In genomic region chr2:203605302-203605701, GRCh38 we compare ENCODE assay signal across 29 cellular contexts.
DNase-seq lines count a peak whose midpoint lies in the region; ATAC-seq and TF ChIP-seq lines count a peak whose summit lies in the region.
"Had no signal": no experiment of that assay in that cellular context is flagged by ENCODE, and none has a peak within 500 bp of the region (broad histone marks: within the 10 kb centered on the region; RNA-seq: fewer than 3 reads in every experiment).

No MANE protein-coding gene starts in this region.

- H3K36me3 ChIP-seq in colonic mucosa (no peaks in the 10 kb centered on the region), gastroesophageal sphincter (no peaks in the 10 kb centered on the region), mucosa of descending colon (ENCODE audit: low read depth) (no peaks in the 10 kb centered on the region), tibial nerve (no peaks in the 10 kb centered on the region)
- H3K36me3 ChIP-seq: ovary, upper lobe of right lung had no signal

- peaks cover under 1% of the 10 kb centered on the region for H3K27me3 Mint-ChIP-seq in activated CD4-positive, alpha-beta memory T cell treated with anti-CD3 and anti-CD28 coated beads for 36 hours
- H3K27me3 Mint-ChIP-seq: activated CD8-positive, alpha-beta T cell treated with anti-CD3 and anti-CD28 coated beads for 36 hours; central memory CD8-positive, alpha-beta T cell had no signal

- TF ChIP-seq EP300 in gastroesophageal sphincter (IDR thresholded peaks at IDR 0.05) (no peak), tibial nerve (IDR thresholded peaks at IDR 0.05) (peak in 1 of 2 donors; percentile 13)

- no peaks in the 10 kb centered on the region for H3K36me3 Mint-ChIP-seq in activated CD4-positive, alpha-beta memory T cell treated with anti-CD3 and anti-CD28 coated beads for 36 hours
- H3K36me3 Mint-ChIP-seq: activated naive CD8-positive, alpha-beta T cell treated with anti-CD3 and anti-CD28 coated beads, Interleukin-2, amount 10 ng/mL, durations not matched to agents 7 days and 5 days; natural killer cell treated with Interleukin-12 subunit alpha and Interleukin-12 subunit beta and Interleukin-15 and Interleukin-18, amount 100 ng/mL, for 72 hours; stimulated activated effector memory CD8-positive, alpha-beta T cell treated with anti-CD3 and anti-CD28 coated beads, Interleukin-12 subunit alpha, Interleukin-12 subunit beta, amount 100 ng/mL, for 72 hours had no signal

- no peaks in the 10 kb centered on the region for H3K4me1 Mint-ChIP-seq in activated CD4-positive, alpha-beta memory T cell treated with anti-CD3 and anti-CD28 coated beads for 36 hours (ENCODE audit: low read depth)
- H3K4me1 Mint-ChIP-seq: activated naive CD8-positive, alpha-beta T cell treated with anti-CD3 and anti-CD28 coated beads, Interleukin-2, amount 10 ng/mL, durations not matched to agents 7 days and 5 days; central memory CD8-positive, alpha-beta T cell; stimulated activated effector memory CD8-positive, alpha-beta T cell treated with anti-CD3 and anti-CD28 coated beads, Interleukin-12 subunit alpha, Interleukin-12 subunit beta, amount 100 ng/mL, for 72 hours had no signal

- no peak overlapping the region for H3K9ac ChIP-seq in colonic mucosa (ENCODE audit: low read depth in 2 of 2, low read length in 2 of 2)

- no peaks in the 10 kb centered on the region for H3K27me3 ChIP-seq in colonic mucosa
- no peaks in the 10 kb centered on the region for H3K27me3 ChIP-seq in gastroesophageal sphincter
- H3K27me3 ChIP-seq in tibial nerve = no peaks in the 10 kb centered on the region
- H3K27me3 ChIP-seq: ovary, upper lobe of right lung had no signal

- H3K27ac ChIP-seq in colonic mucosa (peak overlapping the region; percentile 3), gastroesophageal sphincter (peak overlapping the region in 1 of 4 donors; percentile 36), tibial nerve (no peak overlapping the region)
- H3K27ac ChIP-seq: ovary, RWPE1, SK-N-MC, upper lobe of right lung had no signal

- TF ChIP-seq CTCF in colonic mucosa (IDR thresholded peaks at IDR 0.05) = no peak
- no peak for TF ChIP-seq CTCF in gastroesophageal sphincter (IDR thresholded peaks at IDR 0.05)
- TF ChIP-seq CTCF in mucosa of descending colon (IDR thresholded peaks at IDR 0.05) = no peak
- no peak for TF ChIP-seq CTCF in tibial nerve (IDR thresholded peaks at IDR 0.05)

- H3K4me1 ChIP-seq in colonic mucosa (no peaks in the 10 kb centered on the region), gastroesophageal sphincter (peaks cover 0 to 10% (median 0%) of the 10 kb centered on the region in 3 donors), mucosa of descending colon (ENCODE audit: low read depth) (peaks cover 12% of the 10 kb centered on the region), tibial nerve (peaks cover 0 to 14% (median 0%) of the 10 kb centered on the region in 4 donors)

- no peak for TF ChIP-seq POLR2A in gastroesophageal sphincter (IDR thresholded peaks at IDR 0.05)
- no peak for TF ChIP-seq POLR2A in tibial nerve (IDR thresholded peaks at IDR 0.05)

- peak; percentile 43 for DNase-seq in HuH-7 (ENCODE audit: low spot score)
- DNase-seq in colonic mucosa = peak; percentile 47
- peak in 1 of 3 donors; percentile 54 for DNase-seq in mucosa of descending colon
- DNase-seq in tibial nerve (ENCODE audit: low spot score in 2 of 2) = no peak
- no peak for DNase-seq in activated CD4-positive, alpha-beta memory T cell treated with anti-CD3 and anti-CD28 coated beads for 36 hours
- DNase-seq in Kasumi-1 (lab: John Stamatoyannopoulos, UW) = no peak
- DNase-seq in C1 segment of cervical spinal cord (lab: John Stamatoyannopoulos, UW) = no peak
- DNase-seq: ACHN; activated CD4-positive, CD25-positive, alpha-beta regulatory T cell treated with anti-CD3 and anti-CD28 coated beads, Interleukin-2, amount 50 U/mL, for 72 hours; activated CD8-positive, alpha-beta T cell treated with anti-CD3 and anti-CD28 coated beads for 36 hours; activated naive CD8-positive, alpha-beta T cell treated with anti-CD3 and anti-CD28 coated beads, Interleukin-2, amount 10 ng/mL, durations not matched to agents 7 days and 5 days; COR-L47; DMS79; GDM1; H9; KBM-7; NCI-H1417; NCI-H2029 treated with DMSO at 0.1 percent for 48 hours; NCI-H2227 treated with DMSO at 0.1 percent for 48 hours; ovary; stimulated activated CD4-positive, alpha-beta T cell treated with anti-CD3 and anti-CD28 coated beads, Interleukin-4, amount 100 ng/mL, for 24 hours; upper lobe of right lung had no signal

- no peak overlapping the region for H3K4me3 Mint-ChIP-seq in activated CD4-positive, alpha-beta memory T cell treated with anti-CD3 and anti-CD28 coated beads for 36 hours
- H3K4me3 Mint-ChIP-seq: activated CD8-positive, alpha-beta T cell treated with anti-CD3 and anti-CD28 coated beads for 36 hours; activated naive CD8-positive, alpha-beta T cell treated with anti-CD3 and anti-CD28 coated beads, Interleukin-2, amount 10 ng/mL, durations not matched to agents 7 days and 5 days; central memory CD8-positive, alpha-beta T cell; H9; natural killer cell treated with Interleukin-12 subunit alpha and Interleukin-12 subunit beta and Interleukin-15 and Interleukin-18, amount 100 ng/mL, for 72 hours; stimulated activated effector memory CD8-positive, alpha-beta T cell treated with anti-CD3 and anti-CD28 coated beads, Interleukin-12 subunit alpha, Interleukin-12 subunit beta, amount 100 ng/mL, for 72 hours; T-helper 1 cell treated with Interleukin-12 subunit alpha and Interleukin-12 subunit beta and Interleukin-4 antibody, amounts not matched to agents 30 μg/mL and 1 μg/mL, for 36 hours had no signal

- no peaks in the 10 kb centered on the region for H3K9me3 ChIP-seq in colonic mucosa
- no peaks in the 10 kb centered on the region for H3K9me3 ChIP-seq in gastroesophageal sphincter
- H3K9me3 ChIP-seq in mucosa of descending colon = no peaks in the 10 kb centered on the region
- H3K9me3 ChIP-seq in tibial nerve = no peaks in the 10 kb centered on the region
- H3K9me3 ChIP-seq: ovary, upper lobe of right lung had no signal

- no peak overlapping the region for H3K27ac Mint-ChIP-seq in activated CD4-positive, alpha-beta memory T cell treated with anti-CD3 and anti-CD28 coated beads for 36 hours
- H3K27ac Mint-ChIP-seq: activated CD8-positive, alpha-beta T cell treated with anti-CD3 and anti-CD28 coated beads for 36 hours; activated naive CD8-positive, alpha-beta T cell treated with anti-CD3 and anti-CD28 coated beads, Interleukin-2, amount 10 ng/mL, durations not matched to agents 7 days and 5 days; H9; natural killer cell treated with Interleukin-12 subunit alpha and Interleukin-12 subunit beta and Interleukin-15 and Interleukin-18, amount 100 ng/mL, for 72 hours; stimulated activated effector memory CD8-positive, alpha-beta T cell treated with anti-CD3 and anti-CD28 coated beads, Interleukin-12 subunit alpha, Interleukin-12 subunit beta, amount 100 ng/mL, for 72 hours; T-helper 1 cell treated with Interleukin-12 subunit alpha and Interleukin-12 subunit beta and Interleukin-4 antibody, amounts not matched to agents 30 μg/mL and 1 μg/mL, for 36 hours had no signal

- CTCF ChIA-PET in activated CD4-positive, alpha-beta memory T cell treated with anti-CD3 and anti-CD28 coated beads for 36 hours (lab: Charles Lee) = no interaction called here

- intact Hi-C loops in colonic mucosa (cut with DNase I) = no loop called here
- intact Hi-C loops in mucosa of descending colon (cut with DNase I, micrococcal nuclease) = no loop called here
- intact Hi-C loops in activated CD4-positive, alpha-beta memory T cell treated with anti-CD3 and anti-CD28 coated beads for 36 hours (cut with micrococcal nuclease) = no loop called here

- H3K9me3 Mint-ChIP-seq in activated CD4-positive, alpha-beta memory T cell treated with anti-CD3 and anti-CD28 coated beads for 36 hours = no peaks in the 10 kb centered on the region
- H3K9me3 Mint-ChIP-seq: activated CD8-positive, alpha-beta T cell treated with anti-CD3 and anti-CD28 coated beads for 36 hours; activated naive CD8-positive, alpha-beta T cell treated with anti-CD3 and anti-CD28 coated beads, Interleukin-2, amount 10 ng/mL, durations not matched to agents 7 days and 5 days; central memory CD8-positive, alpha-beta T cell; H9; natural killer cell treated with Interleukin-12 subunit alpha and Interleukin-12 subunit beta and Interleukin-15 and Interleukin-18, amount 100 ng/mL, for 72 hours; stimulated activated effector memory CD8-positive, alpha-beta T cell treated with anti-CD3 and anti-CD28 coated beads, Interleukin-12 subunit alpha, Interleukin-12 subunit beta, amount 100 ng/mL, for 72 hours; T-helper 1 cell treated with Interleukin-12 subunit alpha and Interleukin-12 subunit beta and Interleukin-4 antibody, amounts not matched to agents 30 μg/mL and 1 μg/mL, for 36 hours had no signal

- 0% methylated on average over 1 of the region's 1 CpG for WGBS in gastroesophageal sphincter (ENCODE audit: low coverage in 1 of 2), 2 donors
- WGBS in tibial nerve, 2 donors = 50 to 58% methylated on average over 1 of the region's 1 CpG

- H3K4me3 ChIP-seq in colonic mucosa = no peak overlapping the region
- H3K4me3 ChIP-seq in gastroesophageal sphincter = no peak overlapping the region
- no peak overlapping the region for H3K4me3 ChIP-seq in mucosa of descending colon
- H3K4me3 ChIP-seq in tibial nerve = no peak overlapping the region
- H3K4me3 ChIP-seq: ovary, SK-N-MC, upper lobe of right lung had no signal

- ATAC-seq in gastroesophageal sphincter = peak; percentile 66
- peak; percentile 99 for ATAC-seq in mucosa of descending colon
- ATAC-seq: activated CD8-positive, alpha-beta T cell treated with anti-CD3 and anti-CD28 coated beads for 36 hours; natural killer cell treated with Interleukin-12 subunit alpha and Interleukin-12 subunit beta and Interleukin-15 and Interleukin-18, amount 100 ng/mL, for 72 hours; stimulated activated effector memory CD8-positive, alpha-beta T cell treated with anti-CD3 and anti-CD28 coated beads, Interleukin-12 subunit alpha, Interleukin-12 subunit beta, amount 100 ng/mL, for 72 hours; upper lobe of right lung had no signal

- POLR2A ChIA-PET in activated CD4-positive, alpha-beta memory T cell treated with anti-CD3 and anti-CD28 coated beads for 36 hours (lab: Charles Lee) = no interaction called here

Comparison
In these comparisons a context has a peak if more than half of its experiments do, and no peak if none do; other contexts are left out.
1. DNase-seq: peak in HuH-7 (single experiment) and colonic mucosa (single experiment); none in tibial nerve (0 of 2), activated CD4-positive, alpha-beta memory T cell treated with anti-CD3 and anti-CD28 coated beads for 36 hours (single experiment), Kasumi-1 (0 of 2) and C1 segment of cervical spinal cord (0 of 14).